19 cellular contexts compared by ENCODE assay signal in genomic region chr11:114200351-114200750, GRCh38.
A peak's percentile ranks its signal among the peaks of the same experiment; 100 is the strongest.
DNase-seq lines count a peak whose midpoint lies in the region; ATAC-seq and TF ChIP-seq lines count a peak whose summit lies in the region.
"Had no signal": no experiment of that assay in that cellular context is flagged by ENCODE, and none has a peak within 500 bp of the region (broad histone marks: within the 10 kb centered on the region; RNA-seq: fewer than 3 reads in every experiment).

No MANE protein-coding gene starts in this region.

- H3K27ac Mint-ChIP-seq in brain: peak overlapping the region in 4 of 5 experiments; percentile 65 to 82 (median 74)
- peak overlapping the region in 2 of 3 experiments; percentile 24 to 28 for H3K27ac Mint-ChIP-seq in nephron
- H3K27ac Mint-ChIP-seq in WTC11: no peak overlapping the region
- H3K27ac Mint-ChIP-seq: activated CD4-positive, alpha-beta memory T cell treated with anti-CD3 and anti-CD28 coated beads for 36 hours; activated naive CD8-positive, alpha-beta T cell treated with anti-CD3 and anti-CD28 coated beads, Interleukin-2, amount 10 ng/mL, durations not matched to agents 7 days and 5 days; B cell; endodermal cell had no signal

- POLR2A ChIA-PET in WTC11 (lab: Charles Lee): interaction anchor here (0.6 kb wide), 1 partner anchor 201 kb away, joined by 4 read pairs; no protein-coding TSS in a partner anchor

- TF ChIP-seq CTCF in brain (conservative IDR thresholded peaks at IDR 0.05) (no peak), nephron (IDR thresholded peaks at IDR 0.05; ENCODE audit: unreplicated experiment in 3 of 3) (no peak), thyroid gland (IDR thresholded peaks at IDR 0.05) (no peak), WTC11 (IDR thresholded peaks at IDR 0.05) (no peak)

- CTCF ChIA-PET in WTC11 (lab: Charles Lee): no interaction called here

- WGBS in thyroid gland, 2 donors: 89 to 94% methylated on average over 5 of the region's 5 CpGs

- H3K4me1 ChIP-seq in thyroid gland: peaks cover 38 to 63% of the 10 kb centered on the region in 2 donors

- H3K27ac ChIP-seq in thyroid gland: peak overlapping the region in 2 of 3 donors; percentile 95 to 97

- H3K36me3 Mint-ChIP-seq in brain (no peaks in the 10 kb centered on the region), nephron (ENCODE audit: low read depth) (no peaks in the 10 kb centered on the region), WTC11 (no peaks in the 10 kb centered on the region)
- H3K36me3 Mint-ChIP-seq: activated CD4-positive, alpha-beta memory T cell treated with anti-CD3 and anti-CD28 coated beads for 36 hours; activated naive CD8-positive, alpha-beta T cell treated with anti-CD3 and anti-CD28 coated beads, Interleukin-2, amount 10 ng/mL, durations not matched to agents 7 days and 5 days; T-cell had no signal

- no peak overlapping the region for H3K4me3 ChIP-seq in thyroid gland (replicated peaks in 1 of 3)

- no peak for ATAC-seq in WTC11
- ATAC-seq: naive thymus-derived CD4-positive, alpha-beta T cell; T-cell had no signal

- H3K27me3 Mint-ChIP-seq in brain (peaks cover 28% of the 10 kb centered on the region), nephron (ENCODE audit: low read depth) (peaks cover 29% of the 10 kb centered on the region), WTC11 (ENCODE audit: low read depth) (no peaks in the 10 kb centered on the region)
- H3K27me3 Mint-ChIP-seq: activated CD4-positive, alpha-beta memory T cell treated with anti-CD3 and anti-CD28 coated beads for 36 hours; activated naive CD8-positive, alpha-beta T cell treated with anti-CD3 and anti-CD28 coated beads, Interleukin-2, amount 10 ng/mL, durations not matched to agents 7 days and 5 days; naive thymus-derived CD4-positive, alpha-beta T cell; progenitor cell of endocrine pancreas; T-cell had no signal

- H3K9me3 Mint-ChIP-seq in brain (no peaks in the 10 kb centered on the region), nephron (no peaks in the 10 kb centered on the region), WTC11 (no peaks in the 10 kb centered on the region)
- H3K9me3 Mint-ChIP-seq: activated CD4-positive, alpha-beta memory T cell treated with anti-CD3 and anti-CD28 coated beads for 36 hours; activated naive CD8-positive, alpha-beta T cell treated with anti-CD3 and anti-CD28 coated beads, Interleukin-2, amount 10 ng/mL, durations not matched to agents 7 days and 5 days; endodermal cell; naive thymus-derived CD4-positive, alpha-beta T cell; T-cell had no signal

- no peak overlapping the region for H3K4me3 Mint-ChIP-seq in brain
- no peak overlapping the region for H3K4me3 Mint-ChIP-seq in nephron
- no peak overlapping the region for H3K4me3 Mint-ChIP-seq in WTC11
- H3K4me3 Mint-ChIP-seq: activated CD4-positive, alpha-beta memory T cell treated with anti-CD3 and anti-CD28 coated beads for 36 hours; activated naive CD8-positive, alpha-beta T cell treated with anti-CD3 and anti-CD28 coated beads, Interleukin-2, amount 10 ng/mL, durations not matched to agents 7 days and 5 days; B cell; endodermal cell; naive thymus-derived CD4-positive, alpha-beta T cell; T-cell had no signal

- H3K27me3 ChIP-seq in thyroid gland: no peaks in the 10 kb centered on the region

- no peak for TF ChIP-seq POLR2A in thyroid gland (IDR thresholded peaks at IDR 0.05)

- peak; percentile 21 for DNase-seq in HCEC 1CT
- DNase-seq in thyroid gland: no peak
- DNase-seq in DMS 273 treated with DMSO at 0.1 percent for 48 hours (lab: John Stamatoyannopoulos, UW): no peak
- DNase-seq in WTC11 (ENCODE audit: low spot score): no peak
- DNase-seq in RPMI8226: no peak
- DNase-seq: activated CD4-positive, alpha-beta memory T cell treated with anti-CD3 and anti-CD28 coated beads for 36 hours; activated naive CD8-positive, alpha-beta T cell treated with anti-CD3 and anti-CD28 coated beads, Interleukin-2, amount 10 ng/mL, durations not matched to agents 7 days and 5 days; cerebellar nuclear complex; endodermal cell; naive thymus-derived CD4-positive, alpha-beta T cell; NCI-H1694 treated with DMSO at 0.1 percent for 48 hours; NCI-H345; stimulated activated CD4-positive, alpha-beta T cell treated with anti-CD3 and anti-CD28 coated beads, Interleukin-15, amount 100 ng/mL, for 24 hours; stimulated activated naive CD4-positive, alpha-beta T cell; T-cell had no signal

- H3K36me3 ChIP-seq in thyroid gland: peaks cover 5 to 6% of the 10 kb centered on the region in 2 donors

- H3K4me1 Mint-ChIP-seq in brain: peaks cover 51% of the 10 kb centered on the region
- peaks cover 37% of the 10 kb centered on the region for H3K4me1 Mint-ChIP-seq in nephron
- peaks cover 5% of the 10 kb centered on the region for H3K4me1 Mint-ChIP-seq in WTC11

- intact Hi-C loops in thyroid gland (cut with DNase I): no loop called here

- no peaks in the 10 kb centered on the region for H3K9me3 ChIP-seq in thyroid gland

TF ChIP-seq in WTC11, 78 proteins besides CTCF, POLR2A, EP300 and RAD21 (continues in another document):
- TF ChIP-seq ESRRA (CRISPR knock-in tag; IDR thresholded peaks at IDR 0.05; ENCODE audit: borderline replicate concordance) (no peak), MAX (CRISPR knock-in tag; IDR thresholded peaks at IDR 0.05) (no peak), ATF2 (CRISPR knock-in tag; IDR thresholded peaks at IDR 0.05; ENCODE audit: borderline replicate concordance, low read depth) (no peak), CBFB (CRISPR knock-in tag; IDR thresholded peaks at IDR 0.05; ENCODE audit: low read depth) (no peak), ATF3 (CRISPR knock-in tag; conservative IDR thresholded peaks at IDR 0.05) (no peak), ARID4B (CRISPR knock-in tag; IDR thresholded peaks at IDR 0.05; ENCODE audit: borderline replicate concordance) (no peak), FOXP1 (CRISPR knock-in tag; IDR thresholded peaks at IDR 0.05; ENCODE audit: borderline replicate concordance) (no peak)
